ENCODE assay signal across 17 cellular contexts in the genomic region with DNA sequence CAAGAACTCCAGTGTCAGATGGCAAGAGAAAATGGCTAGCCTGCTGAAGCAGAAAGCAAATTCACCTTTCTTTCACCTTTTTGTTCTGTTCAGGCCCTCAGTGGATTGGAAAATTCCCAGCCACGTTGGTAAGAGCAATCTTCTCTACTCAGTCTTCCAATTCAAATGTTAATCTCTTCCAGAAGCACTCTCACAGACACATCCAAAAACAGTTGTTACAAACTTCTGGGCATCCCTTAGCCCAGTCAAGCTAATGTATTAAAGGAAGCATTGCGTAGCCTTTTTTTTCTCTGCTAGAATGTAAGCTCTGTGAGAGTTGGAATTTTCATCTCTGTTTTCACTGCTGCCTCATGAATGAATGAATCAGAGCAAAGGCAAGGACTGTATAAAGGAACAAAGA.
DNase-seq lines count a peak whose midpoint lies in the region; ATAC-seq and TF ChIP-seq lines count a peak whose summit lies in the region.
"Had no signal": no experiment of that assay in that cellular context is flagged by ENCODE, and none has a peak within 500 bp of the region (broad histone marks: within the 10 kb centered on the region; RNA-seq: fewer than 3 reads in every experiment).

No MANE protein-coding gene starts in this region.

- no peaks in the 10 kb centered on the region for H3K79me1 ChIP-seq in H9 (ENCODE audit: insufficient read depth, low read depth, low read length, poor library complexity, severe bottlenecking)

- ATAC-seq in WTC11 = peak; percentile 91
- no peak for ATAC-seq in HG02571 (IDR thresholded peaks at IDR 0.05; ENCODE audit: unreplicated experiment)

- no peak overlapping the region for H3K9ac ChIP-seq in H9 (ENCODE audit: extremely low read depth, insufficient read length, low read length)
- H3K9ac ChIP-seq: GM23248, KMS-11 had no signal

- H3K9me3 ChIP-seq in H9 (ENCODE audit: control insufficient read depth, low read depth, low read length) (no peaks in the 10 kb centered on the region), breast epithelium (no peaks in the 10 kb centered on the region)
- H3K9me3 ChIP-seq: BE2C had no signal

- peak; percentile 33 for DNase-seq in H9
- no peak for DNase-seq in WTC11 (ENCODE audit: low spot score)
- peak; percentile 7 for DNase-seq in iPS DF 4.7 (ENCODE audit: extremely low read depth, low spot score)
- DNase-seq in RWPE1 (ENCODE audit: low spot score) = no peak
- no peak for DNase-seq in breast epithelium (ENCODE audit: low spot score in 2 of 2)
- DNase-seq in pons (ENCODE audit: low spot score) = no peak
- DNase-seq: ACHN; BE2C; C1 segment of cervical spinal cord; CD4-positive, CD25-positive, alpha-beta regulatory T cell; CD8-positive, alpha-beta memory T cell; COR-L47; GDM1; GM23248; H7 had no signal

- H3K9me3 Mint-ChIP-seq in H9 = no peaks in the 10 kb centered on the region; a peak in 1 of 5 replicates
- peaks cover 15% of the 10 kb centered on the region; the same call in 1 of the 2 replicates for H3K9me3 Mint-ChIP-seq in WTC11

- no peak overlapping the region for H2BK120ac ChIP-seq in H9 (ENCODE audit: low read depth, low read length, poor library complexity, severe bottlenecking)

- no peak overlapping the region for H2BK5ac ChIP-seq in H9 (ENCODE audit: insufficient read length, low read length)

- no peaks in the 10 kb centered on the region for H3K79me2 ChIP-seq in H9 (ENCODE audit: insufficient read depth, low read length)

- WGBS in H9 (ENCODE audit: extremely low coverage, insufficient read length, low lambda C conversion rate) = no CpG with 5 or more reads among the region's 2 CpGs

- no peaks in the 10 kb centered on the region for H3K27me3 Mint-ChIP-seq in H9 (ENCODE audit: low read depth)
- no peaks in the 10 kb centered on the region for H3K27me3 Mint-ChIP-seq in WTC11 (ENCODE audit: low read depth)
- H3K27me3 Mint-ChIP-seq: CD4-positive, CD25-positive, alpha-beta regulatory T cell; CD8-positive, alpha-beta memory T cell had no signal

- H2BK20ac ChIP-seq in H9 (ENCODE audit: low read depth, low read length, poor library complexity, severe bottlenecking) = no peak overlapping the region

- no peak overlapping the region for H2BK12ac ChIP-seq in H9 (ENCODE audit: insufficient read length, low read depth, low read length)

- H3K4me1 Mint-ChIP-seq in H9 = peaks cover 3 to 9% of the 10 kb centered on the region in 2 experiments
- H3K4me1 Mint-ChIP-seq in WTC11 = peaks cover 8% of the 10 kb centered on the region
- H3K4me1 Mint-ChIP-seq: CD4-positive, CD25-positive, alpha-beta regulatory T cell; CD8-positive, alpha-beta memory T cell had no signal

- no peak overlapping the region for H2AK5ac ChIP-seq in H9 (ENCODE audit: insufficient read length, low read length)

- no peak for TF ChIP-seq POLR2A in breast epithelium (IDR thresholded peaks at IDR 0.05)

- no peak overlapping the region for H4K5ac ChIP-seq in H9 (ENCODE audit: insufficient read length, low read depth, low read length)

- H4K91ac ChIP-seq in H9 (ENCODE audit: insufficient read length, low read depth, low read length) = no peak overlapping the region

- H3K36me3 ChIP-seq in breast epithelium = no peaks in the 10 kb centered on the region
- H3K36me3 ChIP-seq: BE2C had no signal

- H3K4ac ChIP-seq in H9 (ENCODE audit: low read depth, low read length) = no peak overlapping the region

- no peaks in the 10 kb centered on the region for H3K4me1 ChIP-seq in H9 (ENCODE audit: insufficient read depth, low read length)
- no peaks in the 10 kb centered on the region for H3K4me1 ChIP-seq in breast epithelium

- H3K4me3 ChIP-seq in breast epithelium = no peak overlapping the region
- H3K4me3 ChIP-seq: GM23248 had no signal

- H3K27ac ChIP-seq in H9 (ENCODE audit: insufficient read length, low read depth, low read length) = peak overlapping the region; percentile 26
- H3K27ac ChIP-seq in RWPE1 = no peak overlapping the region
- no peak overlapping the region for H3K27ac ChIP-seq in breast epithelium
- H3K27ac ChIP-seq: GM23248, KMS-11 had no signal

- H3K27ac Mint-ChIP-seq in H9 (peak overlapping the region in 1 of 3 experiments; percentile 13; a peak in 1 of 7 replicates), WTC11 (peak overlapping the region; percentile 67)
- H3K27ac Mint-ChIP-seq: CD4-positive, CD25-positive, alpha-beta regulatory T cell; CD8-positive, alpha-beta memory T cell had no signal

- no peak overlapping the region for H3K18ac ChIP-seq in H9 (ENCODE audit: insufficient read length, low read depth, low read length)

- no peaks in the 10 kb centered on the region for H4K20me1 ChIP-seq in H9 (ENCODE audit: control insufficient read depth, insufficient read depth, insufficient read length)

- POLR2A ChIA-PET in WTC11 (lab: Charles Lee) (no interaction called here), RWPE1 (lab: Yijun Ruan, JAX; ENCODE audit: low non-redundant PET) (no interaction called here)

- H3K14ac ChIP-seq in H9 (ENCODE audit: insufficient read depth, low read length) = no peak overlapping the region

- H3K27me3 ChIP-seq in H9 (ENCODE audit: insufficient read depth, low read length) (no peaks in the 10 kb centered on the region), breast epithelium (no peaks in the 10 kb centered on the region)
- H3K27me3 ChIP-seq: BE2C had no signal

- no peaks in the 10 kb centered on the region for H3K23me2 ChIP-seq in H9 (ENCODE audit: insufficient read length, low read depth, low read length, poor library complexity, severe bottlenecking)

- H2AFZ ChIP-seq in H9 (ENCODE audit: low read length) = peak overlapping the region; percentile 10
- H2AFZ ChIP-seq: GM23248 had no signal

- H3K36me3 Mint-ChIP-seq in H9 (ENCODE audit: insufficient read depth in 1 of 3, low read depth in 3 of 3) (peaks cover 0 to 1% (median 0%) of the 10 kb centered on the region in 3 experiments; a peak in 1 of 7 replicates), WTC11 (0 out of 2 replicates have a peak, but pooled peaks cover 3% of the 10 kb centered on the region)
- H3K36me3 Mint-ChIP-seq: CD4-positive, CD25-positive, alpha-beta regulatory T cell; CD8-positive, alpha-beta memory T cell had no signal

- CTCF ChIA-PET in WTC11 (lab: Charles Lee) = no interaction called here
- CTCF ChIA-PET in RWPE1 (lab: Yijun Ruan, JAX) = no interaction called here

- H4K8ac ChIP-seq in H9 (replicated peaks; ENCODE audit: insufficient read length, low read depth, low read length) = no peak overlapping the region

- H2BK15ac ChIP-seq in H9 (ENCODE audit: low read depth, low read length) = no peak overlapping the region

- H3K4me3 Mint-ChIP-seq in H9 = no peak overlapping the region
- H3K4me3 Mint-ChIP-seq in WTC11 = no peak overlapping the region
- H3K4me3 Mint-ChIP-seq: CD4-positive, CD25-positive, alpha-beta regulatory T cell; CD8-positive, alpha-beta memory T cell had no signal

- TF ChIP-seq CTCF in H9 (conservative IDR thresholded peaks at IDR 0.05) (no peak), WTC11 (IDR thresholded peaks at IDR 0.05) (no peak), RWPE1 (conservative IDR thresholded peaks at IDR 0.05; ENCODE audit: low read depth) (no peak), breast epithelium (IDR thresholded peaks at IDR 0.05) (no peak)

- intact Hi-C loops in breast epithelium (cut with DNase I; ENCODE audit: low total_unique reads) = no loop called here

- no peak overlapping the region for H3K4me2 ChIP-seq in H9 (ENCODE audit: insufficient read depth, insufficient read length, low read length)
- H3K4me2 ChIP-seq: KMS-11 had no signal

- H3K56ac ChIP-seq in H9 (ENCODE audit: insufficient read length, low read depth, low read length) = no peak overlapping the region

- no peak overlapping the region for H3K23ac ChIP-seq in H9 (ENCODE audit: insufficient read length, low read depth, low read length)

- H3T11ph ChIP-seq in H9 (ENCODE audit: low read length) = no peak overlapping the region

TF ChIP-seq in WTC11, 78 proteins besides CTCF, POLR2A, EP300 and RAD21:
- TF ChIP-seq ZMAT4 (CRISPR knock-in tag; IDR thresholded peaks at IDR 0.05) = no peak
- TF ChIP-seq ZNF416 (CRISPR knock-in tag; IDR thresholded peaks at IDR 0.05) = peak; percentile 99

Comparison
In these comparisons a context has a peak if more than half of its experiments do, and no peak if none do; other contexts are left out.
1. DNase-seq: peak in H9 (single experiment) and iPS DF 4.7 (single experiment); none in WTC11 (single experiment), RWPE1 (single experiment), breast epithelium (0 of 2) and pons (single experiment).